25 cellular contexts compared by ENCODE assay signal in genomic region chr20:9571783-9572182, GRCh38. TPM values are rescaled to one million over a fixed set of nuclear protein-coding genes. Genes with fewer than 3 reads are reported as not detected.
"Had no signal": no experiment of that assay in that cellular context is flagged by ENCODE, and none has a peak within 500 bp of the region (broad histone marks: within the 10 kb centered on the region; RNA-seq: fewer than 3 reads in every experiment).

No MANE protein-coding gene starts in this region.

- H3K4me3 ChIP-seq: colonic mucosa, hepatocyte, spleen, testis, tibial nerve had no signal

- H2AFZ ChIP-seq: hepatocyte had no signal

- H3K27me3 Mint-ChIP-seq: stimulated activated memory B cell treated with anti-CD40 and anti-IgM and Interleukin-4, amounts not matched to agents 10 μg/mL and 1 μg/mL and 100 μg/mL, for 72 hours had no signal

- H3K27ac ChIP-seq: colonic mucosa, hepatocyte, spleen, testis, tibial nerve had no signal

- FAIRE-seq: endothelial cell of umbilical vein, islet of Langerhans had no signal

- H3K4me2 ChIP-seq: hepatocyte had no signal

- H3K4me1 ChIP-seq: colonic mucosa, spleen, testis, tibial nerve had no signal

- H3K9me3 Mint-ChIP-seq: nephron had no signal

- H3K79me2 ChIP-seq: hepatocyte had no signal

- ATAC-seq: sciatic nerve; stimulated activated memory B cell treated with anti-CD40 and anti-IgM and Interleukin-4, amounts not matched to agents 10 μg/mL and 1 μg/mL and 100 μg/mL, for 72 hours; stimulated activated naive CD8-positive, alpha-beta T cell treated with anti-CD3 and anti-CD28 coated beads, Interleukin-15, amount 100 ng/mL, for 72 hours had no signal

- H3K4me1 Mint-ChIP-seq: naive B cell; stimulated activated memory B cell treated with anti-CD40 and anti-IgM and Interleukin-4, amounts not matched to agents 10 μg/mL and 1 μg/mL and 100 μg/mL, for 72 hours; stimulated activated naive CD8-positive, alpha-beta T cell treated with anti-CD3 and anti-CD28 coated beads, Interleukin-15, amount 100 ng/mL, for 72 hours had no signal

- H3K36me3 Mint-ChIP-seq: naive B cell; stimulated activated memory B cell treated with anti-CD40 and anti-IgM and Interleukin-4, amounts not matched to agents 10 μg/mL and 1 μg/mL and 100 μg/mL, for 72 hours had no signal

- H3K9me3 ChIP-seq: colonic mucosa, spleen, testis, tibial nerve had no signal

- H3K36me3 ChIP-seq: colonic mucosa, spleen, tibial nerve had no signal

- H3K4me3 Mint-ChIP-seq: naive B cell; nephron; stimulated activated memory B cell treated with anti-CD40 and anti-IgM and Interleukin-4, amounts not matched to agents 10 μg/mL and 1 μg/mL and 100 μg/mL, for 72 hours; stimulated activated naive CD8-positive, alpha-beta T cell treated with anti-CD3 and anti-CD28 coated beads, Interleukin-15, amount 100 ng/mL, for 72 hours had no signal

- H3K27ac Mint-ChIP-seq: naive B cell; stimulated activated memory B cell treated with anti-CD40 and anti-IgM and Interleukin-4, amounts not matched to agents 10 μg/mL and 1 μg/mL and 100 μg/mL, for 72 hours; stimulated activated naive CD8-positive, alpha-beta T cell treated with anti-CD3 and anti-CD28 coated beads, Interleukin-15, amount 100 ng/mL, for 72 hours had no signal

- H3K27me3 ChIP-seq: colonic mucosa, testis, tibial nerve had no signal

- DNase-seq: colonic mucosa; dermis blood vessel endothelial cell; erythroblast; foreskin melanocyte; head of caudate nucleus; kidney glomerular epithelial cell; mesendoderm; naive B cell; posterior cingulate gyrus; spleen; stimulated activated CD4-positive, alpha-beta T cell treated with anti-CD3 and anti-CD28 coated beads, Interleukin-15, amount 100 ng/mL, for 24 hours; stimulated activated CD4-positive, alpha-beta T cell treated with anti-CD3 and anti-CD28 coated beads, Interleukin-1b, Interleukin-23, amount 100 ng/mL, for 48 hours; stimulated activated CD4-positive, alpha-beta T cell treated with anti-CD3 and anti-CD28 coated beads, Interleukin-4, amount 100 ng/mL, for 24 hours; stimulated activated naive CD8-positive, alpha-beta T cell treated with anti-CD3 and anti-CD28 coated beads, Interleukin-15, amount 100 ng/mL, for 72 hours; testis had no signal

RNA-seq across cellular contexts. Expression of gene LAMP5, which starts 57.4 kb away (rescaled TPM):
- total RNA-seq: endothelial cell of umbilical vein, lung microvascular endothelial cell, subcutaneous adipose tissue had no signal
- polyA plus RNA-seq: endothelial cell of umbilical vein, hepatocyte, liver had no signal
